Comparison of ENCODE assay signal across 19 cellular contexts in the genomic region with DNA sequence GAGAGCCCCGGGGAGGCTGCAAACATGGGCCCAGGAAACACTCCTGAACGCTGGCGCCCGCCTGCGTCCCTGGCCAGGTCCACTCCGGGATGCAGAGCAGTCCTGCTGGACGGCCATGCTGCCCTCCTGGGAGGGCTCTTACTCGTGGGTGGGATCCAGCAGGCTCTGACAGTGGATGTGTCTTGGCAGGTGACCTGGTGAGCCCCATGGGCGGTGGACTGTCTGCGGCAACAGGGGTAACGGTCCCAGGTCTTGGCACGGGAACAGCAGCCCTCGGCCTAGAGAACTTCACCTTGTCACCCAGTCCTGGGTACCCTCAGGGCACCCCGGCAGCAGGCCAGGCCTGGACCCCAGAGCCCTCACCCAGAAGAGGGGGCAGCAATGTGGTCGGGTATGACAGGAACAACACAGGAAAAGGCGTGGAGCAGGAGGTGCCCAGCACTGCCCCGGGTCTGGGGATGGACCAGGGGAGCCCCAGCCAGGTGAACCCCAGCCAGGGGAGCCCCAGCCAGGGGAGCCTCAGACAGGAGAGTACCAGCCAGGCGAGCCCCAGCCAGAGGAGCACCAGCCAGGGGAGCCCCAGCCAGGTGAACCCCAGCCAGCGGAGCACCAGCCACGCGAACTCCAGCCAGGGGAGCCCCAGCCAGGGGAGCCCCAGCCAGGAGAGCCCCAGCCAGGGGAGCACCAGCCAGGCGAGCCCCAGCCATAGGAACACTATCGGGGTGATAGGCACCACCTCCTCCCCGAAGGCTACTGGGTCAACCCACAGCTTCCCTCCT. TPM values are rescaled to one million over a fixed set of nuclear protein-coding genes. Genes with fewer than 3 reads are reported as not detected.
A peak's percentile ranks its signal among the peaks of the same experiment; 100 is the strongest.
DNase-seq lines count a peak whose midpoint lies in the region; ATAC-seq, FAIRE-seq and TF ChIP-seq lines count a peak whose summit lies in the region.
"Had no signal": no experiment of that assay in that cellular context is flagged by ENCODE, and none has a peak within 500 bp of the region (broad histone marks: within the 10 kb centered on the region; RNA-seq: fewer than 3 reads in every experiment).

No MANE protein-coding gene starts in this region.

- no peak for ATAC-seq in activated naive CD8-positive, alpha-beta T cell treated with anti-CD3 and anti-CD28 coated beads, Interleukin-2, amount 50 U/mL, for 24 hours
- ATAC-seq: A549; CD8-positive, alpha-beta T cell; GM12878 had no signal

- H2BK120ac ChIP-seq in H1 (replicated peaks; ENCODE audit: low read depth, low read length) (no peak overlapping the region), neuronal stem cell (ENCODE audit: low read depth, low read length) (no peak overlapping the region)

- H3K9ac ChIP-seq in H1 (replicated peaks in 1 of 4; ENCODE audit: extremely low read depth in 1 of 4, low read depth in 3 of 4, low read length in 3 of 4) (no peak overlapping the region), neuronal stem cell (ENCODE audit: low read depth, low read length, poor library complexity) (no peak overlapping the region)

- H2AK5ac ChIP-seq in H1 (ENCODE audit: low read depth, low read length) = no peak overlapping the region
- peak overlapping the region; percentile 58 for H2AK5ac ChIP-seq in neuronal stem cell (ENCODE audit: low read depth, low read length)

- H3K27ac ChIP-seq in H1 (ENCODE audit: low read depth, low read length) (no peak overlapping the region), neuronal stem cell (replicated peaks; ENCODE audit: low read length) (no peak overlapping the region)
- H3K27ac ChIP-seq: 22Rv1, A549 had no signal

- H3K36me3 Mint-ChIP-seq in activated naive CD8-positive, alpha-beta T cell treated with anti-CD3 and anti-CD28 coated beads for 36 hours = no peaks in the 10 kb centered on the region
- no peaks in the 10 kb centered on the region for H3K36me3 Mint-ChIP-seq in activated naive CD8-positive, alpha-beta T cell treated with anti-CD3 and anti-CD28 coated beads, Interleukin-2, amount 50 U/mL, for 24 hours (ENCODE audit: low read depth)
- H3K36me3 Mint-ChIP-seq: CD8-positive, alpha-beta T cell had no signal

- peaks cover 3% of the 10 kb centered on the region for H3K27me3 Mint-ChIP-seq in activated naive CD8-positive, alpha-beta T cell treated with anti-CD3 and anti-CD28 coated beads for 36 hours
- no peaks in the 10 kb centered on the region for H3K27me3 Mint-ChIP-seq in activated naive CD8-positive, alpha-beta T cell treated with anti-CD3 and anti-CD28 coated beads, Interleukin-2, amount 50 U/mL, for 24 hours

- no peaks in the 10 kb centered on the region for H3K23me2 ChIP-seq in H1 (ENCODE audit: low read depth, low read length)

- H3K4ac ChIP-seq in H1 (replicated peaks; ENCODE audit: insufficient read length, low read depth, low read length) (no peak overlapping the region), neuronal stem cell (ENCODE audit: low read length) (no peak overlapping the region)

- no peaks in the 10 kb centered on the region for H3K9me3 ChIP-seq in H1 (ENCODE audit: insufficient read depth in 2 of 2, low read depth in 1 of 2, low read length in 1 of 2)
- peaks cover 0 to 2% of the 10 kb centered on the region in 2 donors for H3K9me3 ChIP-seq in neuronal stem cell (replicated peaks in 1 of 2; ENCODE audit: control insufficient read depth in 2 of 2, insufficient read depth in 1 of 2, low read depth in 1 of 2, low read length in 2 of 2)
- no peaks in the 10 kb centered on the region for H3K9me3 ChIP-seq in MG63
- H3K9me3 ChIP-seq: A549 had no signal

- TF ChIP-seq EP300 in H1 (IDR thresholded peaks at IDR 0.05; ENCODE audit: borderline replicate concordance in 1 of 2, low read depth in 2 of 2, low read length in 2 of 2) = no peak

- no peak overlapping the region for H3K14ac ChIP-seq in H1 (ENCODE audit: insufficient read length)
- peak overlapping the region; percentile 50 for H3K14ac ChIP-seq in neuronal stem cell (ENCODE audit: low read length)

- H3K4me3 Mint-ChIP-seq in activated naive CD8-positive, alpha-beta T cell treated with anti-CD3 and anti-CD28 coated beads for 36 hours = no peak overlapping the region
- H3K4me3 Mint-ChIP-seq in activated naive CD8-positive, alpha-beta T cell treated with anti-CD3 and anti-CD28 coated beads, Interleukin-2, amount 50 U/mL, for 24 hours = no peak overlapping the region
- H3K4me3 Mint-ChIP-seq: CD8-positive, alpha-beta T cell; H9 had no signal

- no peak overlapping the region for H4K91ac ChIP-seq in H1 (replicated peaks; ENCODE audit: insufficient read length, low read length)
- H4K91ac ChIP-seq in neuronal stem cell (ENCODE audit: low read depth, low read length, poor library complexity) = no peak overlapping the region

- H3K18ac ChIP-seq in H1 (ENCODE audit: extremely low read depth, low read length) (no peak overlapping the region), neuronal stem cell (ENCODE audit: low read length) (peak overlapping the region; percentile 67)

- no peaks in the 10 kb centered on the region for H3K79me2 ChIP-seq in H1 (ENCODE audit: control insufficient read depth in 1 of 2, insufficient read depth in 2 of 2, low read length in 2 of 2)

- peaks cover 0 to 3% (median 0%) of the 10 kb centered on the region in 4 experiments; a peak in 1 of 7 replicates for H3K4me1 ChIP-seq in H1 (replicated peaks in 1 of 4; ENCODE audit: control insufficient read depth in 3 of 4, insufficient read depth in 4 of 4, low read length in 3 of 4)
- H3K4me1 ChIP-seq in neuronal stem cell (ENCODE audit: control insufficient read depth in 2 of 2, insufficient read depth in 1 of 2, low read depth in 1 of 2, low read length in 2 of 2) = no peaks in the 10 kb centered on the region

- peak overlapping the region; percentile 67 for H3K27ac Mint-ChIP-seq in activated naive CD8-positive, alpha-beta T cell treated with anti-CD3 and anti-CD28 coated beads for 36 hours
- H3K27ac Mint-ChIP-seq in activated naive CD8-positive, alpha-beta T cell treated with anti-CD3 and anti-CD28 coated beads, Interleukin-2, amount 50 U/mL, for 24 hours = no peak overlapping the region
- H3K27ac Mint-ChIP-seq: CD8-positive, alpha-beta T cell had no signal

- H3K79me1 ChIP-seq in H1 (ENCODE audit: low read depth, low read length) (no peaks in the 10 kb centered on the region), neuronal stem cell (ENCODE audit: low read depth, low read length) (no peaks in the 10 kb centered on the region)

- TF ChIP-seq POLR2A in H1 (IDR thresholded peaks at IDR 0.05; ENCODE audit: control extremely low read depth in 1 of 2, low read depth in 2 of 2, low read length in 2 of 2) = no peak

- no peak for DNase-seq in activated naive CD8-positive, alpha-beta T cell treated with anti-CD3 and anti-CD28 coated beads for 36 hours
- no peak for DNase-seq in activated naive CD8-positive, alpha-beta T cell treated with anti-CD3 and anti-CD28 coated beads, Interleukin-2, amount 50 U/mL, for 24 hours
- DNase-seq in H1 (ENCODE audit: low read depth in 1 of 2, low spot score in 2 of 2) (no peak), neuronal stem cell (ENCODE audit: low spot score) (no peak), MG63 (no peak), DMS 273 treated with DMSO at 0.1 percent for 48 hours (lab: John Stamatoyannopoulos, UW) (no peak), HuH-7.5 (ENCODE audit: low spot score) (no peak)
- DNase-seq: AML-193; Calu3; CD8-positive, alpha-beta T cell; DMS53; DND-41; EL; GOT3; H9 had no signal

- H3K27me3 ChIP-seq in H1 (replicated peaks in 1 of 4; ENCODE audit: control insufficient read depth in 3 of 4, extremely low read depth in 1 of 4, insufficient read depth in 3 of 4, low read length in 3 of 4) (no peaks in the 10 kb centered on the region), neuronal stem cell (ENCODE audit: control insufficient read depth in 3 of 3, insufficient read depth in 3 of 3, low read depth in 1 of 3, low read length in 3 of 3) (peaks cover 0 to 2% (median 0%) of the 10 kb centered on the region in 3 experiments), MG63 (no peaks in the 10 kb centered on the region)

- POLR2A ChIA-PET in H1 (lab: Charles Lee; ENCODE audit: partially characterized antibody) = no interaction called here

- no peak overlapping the region for H3K56ac ChIP-seq in H1 (replicated peaks; ENCODE audit: insufficient read length, low read depth, low read length)

- peaks cover 5% of the 10 kb centered on the region for H3K4me1 Mint-ChIP-seq in activated naive CD8-positive, alpha-beta T cell treated with anti-CD3 and anti-CD28 coated beads for 36 hours
- peaks cover 9% of the 10 kb centered on the region for H3K4me1 Mint-ChIP-seq in activated naive CD8-positive, alpha-beta T cell treated with anti-CD3 and anti-CD28 coated beads, Interleukin-2, amount 50 U/mL, for 24 hours

- CTCF ChIA-PET in H1 (lab: Charles Lee; ENCODE audit: partially characterized antibody) = interaction anchor here (1.0 to 5.1 kb wide), 7 partner anchors 6 to 182 kb away, joined by 3 to 40 read pairs (median 4); no protein-coding TSS in a partner anchor

- WGBS in H1 (ENCODE audit: extremely low coverage in 1 of 2, insufficient coverage in 1 of 2, insufficient read length in 1 of 2, insufficient replicate concordance in 2 of 2, low coverage in 1 of 2, low lambda C conversion rate in 2 of 2, missing lambda C conversion rate in 1 of 2), 2 experiments = 94% methylated on average over 18 of the region's 24 CpGs; no CpG with 5 or more reads in 1 of the 2 experiments
- no CpG with 5 or more reads among the region's 24 CpGs for WGBS in neuronal stem cell (ENCODE audit: extremely low coverage in 2 of 2, insufficient read length in 2 of 2, insufficient replicate concordance in 1 of 2), 2 donors

- H2BK5ac ChIP-seq in H1 (ENCODE audit: low read depth, low read length) (no peak overlapping the region), neuronal stem cell (ENCODE audit: low read length) (no peak overlapping the region)

- H2AFZ ChIP-seq in H1 (ENCODE audit: low read length) (no peak overlapping the region), neuronal stem cell (ENCODE audit: low read length) (no peak overlapping the region)

- H2BK20ac ChIP-seq in H1 (ENCODE audit: low read length) = no peak overlapping the region

- H3K23ac ChIP-seq in H1 (ENCODE audit: insufficient read length) = no peak overlapping the region
- H3K23ac ChIP-seq in neuronal stem cell (ENCODE audit: low read depth, low read length, poor library complexity) = no peak overlapping the region

- H4K8ac ChIP-seq in H1 (ENCODE audit: extremely low read depth, insufficient read depth, low read length) (peak overlapping the region; percentile 64), neuronal stem cell (ENCODE audit: low read depth, low read length) (no peak overlapping the region)

- H4K20me1 ChIP-seq in H1 (replicated peaks in 1 of 2; ENCODE audit: control insufficient read depth in 1 of 2, insufficient read depth in 2 of 2, low read length in 2 of 2) = no peaks in the 10 kb centered on the region

- H3K4me3 ChIP-seq in H1 (ENCODE audit: extremely low read depth in 1 of 4, insufficient read depth in 2 of 4, low read depth in 3 of 4, low read length in 4 of 4) (no peak overlapping the region), neuronal stem cell (ENCODE audit: low read length in 2 of 2) (no peak overlapping the region), MG63 (no peak overlapping the region)
- H3K4me3 ChIP-seq: A549, GM12878 had no signal

- no peak for FAIRE-seq in H1 (lab: Jason Lieb, UNC)
- FAIRE-seq: A549, GM12878 had no signal

- no peak overlapping the region for H3K4me2 ChIP-seq in H1 (ENCODE audit: insufficient read depth in 1 of 2, low read depth in 2 of 2, low read length in 2 of 2)
- H3K4me2 ChIP-seq in neuronal stem cell (ENCODE audit: insufficient read depth, low read length, poor library complexity, severe bottlenecking) = no peak overlapping the region
- H3K4me2 ChIP-seq: A549 had no signal

- TF ChIP-seq CTCF in H1 (IDR thresholded peaks at IDR 0.05; ENCODE audit: control extremely low read depth in 1 of 3, insufficient read depth in 1 of 3, low read depth in 1 of 3, low read length in 3 of 3) = no peak

- H3K36me3 ChIP-seq in H1 (ENCODE audit: control insufficient read depth in 2 of 4, insufficient read depth in 4 of 4, low read length in 3 of 4) (no peaks in the 10 kb centered on the region), neuronal stem cell (replicated peaks in 1 of 2; ENCODE audit: control insufficient read depth in 2 of 2, insufficient read depth in 2 of 2, low read length in 2 of 2) (no peaks in the 10 kb centered on the region), MG63 (no peaks in the 10 kb centered on the region)

- H4K5ac ChIP-seq in H1 (ENCODE audit: insufficient read length, low read depth, low read length) = no peak overlapping the region

- H2BK12ac ChIP-seq in H1 (ENCODE audit: low read depth, low read length) = no peak overlapping the region
- no peak overlapping the region for H2BK12ac ChIP-seq in neuronal stem cell (ENCODE audit: low read length)

- no peaks in the 10 kb centered on the region for H3K9me3 Mint-ChIP-seq in activated naive CD8-positive, alpha-beta T cell treated with anti-CD3 and anti-CD28 coated beads for 36 hours
- no peaks in the 10 kb centered on the region for H3K9me3 Mint-ChIP-seq in activated naive CD8-positive, alpha-beta T cell treated with anti-CD3 and anti-CD28 coated beads, Interleukin-2, amount 50 U/mL, for 24 hours
- H3K9me3 Mint-ChIP-seq: CD8-positive, alpha-beta T cell; H9 had no signal

- TF ChIP-seq RAD21 in H1 (IDR thresholded peaks at IDR 0.05 in 1 of 2, conservative IDR thresholded peaks at IDR 0.05 in 1 of 2; ENCODE audit: low read depth in 2 of 2, low read length in 2 of 2) = no peak

- H2BK15ac ChIP-seq in H1 (ENCODE audit: low read length) (no peak overlapping the region), neuronal stem cell (ENCODE audit: low read length) (no peak overlapping the region)

RNA-seq across cellular contexts. Expression of gene UMODL1, which starts 39.8 kb away (rescaled TPM):
- total RNA-seq in activated naive CD8-positive, alpha-beta T cell treated with anti-CD3 and anti-CD28 coated beads for 36 hours = not detected
- total RNA-seq in H1 (2021; fragmentation: NEBNext Ultra II Directional; extraction: Animal tissue kit (Norgen Biotek cat#: 25700)) = not detected in 2 replicates
- polyA plus RNA-seq in H1 (2011; rRNA removed) = 0.02 TPM in 1 of 2 replicates, not detected in the other
- polyA plus RNA-seq in H1 (2011; cell fraction: cytosol; rRNA removed) = not detected
- not detected for polyA plus RNA-seq in H1 (2011; cell fraction: nucleus; rRNA removed)
- not detected in 4 replicates for polyA plus RNA-seq in H1 (2012, experiment 1 of 2)
- not detected for polyA plus RNA-seq in H1 (2012, experiment 2 of 2)
- not detected for polyA plus RNA-seq in H1 (2013, experiment 1 of 2)
- polyA plus RNA-seq in H1 (2013, experiment 2 of 2) = not detected
- not detected in 2 replicates for polyA minus RNA-seq in H1 (2011; rRNA and poly(A)+ RNA removed)
- polyA minus RNA-seq in H1 (2011; cell fraction: cytosol; rRNA and poly(A)+ RNA removed) = not detected
- polyA minus RNA-seq in H1 (2011; cell fraction: nucleus; rRNA and poly(A)+ RNA removed) = not detected
- not detected for polyA plus RNA-seq in neuronal stem cell (2013, experiment 1 of 2)
- polyA plus RNA-seq in neuronal stem cell (2013, experiment 2 of 2) = not detected
- total RNA-seq in MG63 (2014; rRNA removed; shearing (Covaris generic); ENCODE audit: low replicate concordance) = not detected in 2 replicates
- total RNA-seq: Calu3, G401, H9 had no signal
- polyA plus RNA-seq: A549 had no signal
